In genomic region chr4:121283319-121283718, GRCh38 we compare ENCODE assay signal across 35 cellular contexts.
"Had no signal": no experiment of that assay in that cellular context is flagged by ENCODE, and none has a peak within 500 bp of the region (broad histone marks: within the 10 kb centered on the region; RNA-seq: fewer than 3 reads in every experiment).

No MANE protein-coding gene starts in this region.

- H3K9me3 ChIP-seq: adrenal gland, body of pancreas, breast epithelium had no signal

- H3K27me3 ChIP-seq: adrenal gland, body of pancreas, brain microvascular endothelial cell had no signal

- H3K4me3 ChIP-seq: adrenal gland, body of pancreas, breast epithelium had no signal

- H3K27ac ChIP-seq: adrenal gland, body of pancreas, brain microvascular endothelial cell, breast epithelium, VCaP had no signal

- H3K4me1 Mint-ChIP-seq: activated B cell treated with CpG ODN at 0.5 μM for 24 hours; central memory CD8-positive, alpha-beta T cell had no signal

- DNase-seq: activated B cell treated with CpG ODN at 0.5 μM for 24 hours; activated CD4-positive, alpha-beta memory T cell treated with anti-CD3 and anti-CD28 coated beads for 36 hours; activated CD4-positive, alpha-beta T cell treated with anti-CD3 and anti-CD28 coated beads for 4 hours; activated CD4-positive, alpha-beta T cell treated with anti-CD3 and anti-CD28 coated beads, Interleukin-2, amount 10 ng/mL, durations not matched to agents 24 days and 14 days; activated CD4-positive, alpha-beta T cell treated with anti-CD3 and anti-CD28 coated beads, Interleukin-2, amount 50 U/mL, for 1 hour; activated CD4-positive, alpha-beta T cell treated with anti-CD3 and anti-CD28 coated beads, Interleukin-2, amount 50 U/mL, for 4 hours; activated CD4-positive, CD25-positive, alpha-beta regulatory T cell treated with anti-CD3 and anti-CD28 coated beads, Interleukin-2, amount 50 U/mL, for 72 hours; activated CD8-positive, alpha-beta memory T cell treated with anti-CD3 and anti-CD28 coated beads, Interleukin-2, amount 50 U/mL, for 4 hours; activated CD8-positive, alpha-beta T cell treated with anti-CD3 and anti-CD28 coated beads for 36 hours; activated effector memory CD4-positive, alpha-beta T cell treated with anti-CD3 and anti-CD28 coated beads, Interleukin-2, amount 50 U/mL, for 16 hours; activated gamma-delta T cell treated with Interleukin-2 at 50 U/mL for 16 hours; activated naive CD4-positive, alpha-beta T cell; activated naive CD4-positive, alpha-beta T cell treated with anti-CD3 and anti-CD28 coated beads for 36 hours; activated naive CD4-positive, alpha-beta T cell treated with anti-CD3 and anti-CD28 coated beads, Interleukin-2, amount 50 U/mL, for 16 hours; activated naive CD8-positive, alpha-beta T cell treated with anti-CD3 and anti-CD28 coated beads for 36 hours; activated T-cell treated with anti-CD3 and anti-CD28 coated beads for 4 hours; activated T-cell treated with anti-CD3 and anti-CD28 coated beads, Interleukin-2, amount 50 U/mL, for 1 hour; activated T-cell treated with anti-CD3 and anti-CD28 coated beads, Interleukin-2, amount 50 U/mL, for 4 hours; activated T-cell treated with anti-CD3 and anti-CD28 coated beads, Interleukin-2, amount 50 U/mL, for 72 hours; adrenal gland; amniotic stem cell; body of pancreas; brain microvascular endothelial cell; SW 1271; T-helper 1 cell; T-helper 2 cell; T-helper 9 cell had no signal

- H3K36me3 ChIP-seq: adrenal gland, brain microvascular endothelial cell, breast epithelium had no signal

- ATAC-seq: activated CD8-positive, alpha-beta T cell treated with anti-CD3 and anti-CD28 coated beads for 36 hours; activated naive CD4-positive, alpha-beta T cell treated with anti-CD3 and anti-CD28 coated beads, Interleukin-2, amount 50 U/mL, for 72 hours; activated T-cell treated with anti-CD3 and anti-CD28 coated beads, Interleukin-2, amount 50 U/mL, for 4 hours; activated T-cell treated with anti-CD3 and anti-CD28 coated beads, Interleukin-2, amount 50 U/mL, for 72 hours; activated T-helper 17 cell treated with anti-CD3 and anti-CD28 coated beads, Interleukin-2, amount 50 U/mL, for 72 hours; body of pancreas had no signal

- H3K27ac Mint-ChIP-seq: activated B cell treated with CpG ODN at 0.5 μM for 24 hours; activated CD4-positive, alpha-beta memory T cell treated with anti-CD3 and anti-CD28 coated beads for 36 hours; activated CD4-positive, alpha-beta T cell treated with anti-CD3 and anti-CD28 coated beads, Interleukin-2, amount 10 ng/mL, durations not matched to agents 24 days and 14 days; activated CD8-positive, alpha-beta T cell treated with anti-CD3 and anti-CD28 coated beads for 36 hours; activated naive CD4-positive, alpha-beta T cell treated with anti-CD3 and anti-CD28 coated beads for 36 hours; activated naive CD4-positive, alpha-beta T cell treated with anti-CD3 and anti-CD28 coated beads, Interleukin-2, amount 50 U/mL, for 72 hours; activated naive CD8-positive, alpha-beta T cell treated with anti-CD3 and anti-CD28 coated beads for 36 hours; activated T-cell treated with anti-CD3 and anti-CD28 coated beads, Interleukin-2, amount 50 U/mL, for 72 hours; activated T-helper 1 cell treated with anti-CD3 and anti-CD28 coated beads, Interleukin-12 subunit alpha, Interleukin-12 subunit beta, Interleukin-2, Interleukin-4 antibody, amounts not matched to agents 30 ng/mL and 10 ng/mL and 1 ng/mL, durations not matched to agents 14 hours and 24 hours and 36 hours; activated T-helper 17 cell treated with anti-CD3 and anti-CD28 coated beads, Interleukin-2, amount 50 U/mL, for 72 hours; T-helper 1 cell treated with Interleukin-12 subunit alpha and Interleukin-12 subunit beta and Interleukin-4 antibody, amounts not matched to agents 30 μg/mL and 1 μg/mL, for 36 hours; T-helper 2 cell treated with Interferon-gamma antibody and Interleukin-4, amounts not matched to agents 5 μg/mL and 100 μg/mL, for 36 hours had no signal

- H3K4me1 ChIP-seq: adrenal gland, body of pancreas, breast epithelium had no signal

- H3K4me3 Mint-ChIP-seq: activated B cell treated with CpG ODN at 0.5 μM for 24 hours; activated CD4-positive, alpha-beta memory T cell treated with anti-CD3 and anti-CD28 coated beads for 36 hours; activated CD4-positive, alpha-beta T cell treated with anti-CD3 and anti-CD28 coated beads, Interleukin-2, amount 10 ng/mL, durations not matched to agents 24 days and 14 days; activated CD8-positive, alpha-beta T cell treated with anti-CD3 and anti-CD28 coated beads for 36 hours; activated naive CD4-positive, alpha-beta T cell treated with anti-CD3 and anti-CD28 coated beads for 36 hours; activated naive CD8-positive, alpha-beta T cell treated with anti-CD3 and anti-CD28 coated beads for 36 hours; activated T-cell treated with anti-CD3 and anti-CD28 coated beads, Interleukin-2, amount 50 U/mL, for 4 hours; activated T-cell treated with anti-CD3 and anti-CD28 coated beads, Interleukin-2, amount 50 U/mL, for 72 hours; activated T-helper 1 cell treated with anti-CD3 and anti-CD28 coated beads, Interleukin-12 subunit alpha, Interleukin-12 subunit beta, Interleukin-2, Interleukin-4 antibody, amounts not matched to agents 30 ng/mL and 10 ng/mL and 1 ng/mL, durations not matched to agents 14 hours and 24 hours and 36 hours; activated T-helper 17 cell treated with anti-CD3 and anti-CD28 coated beads, Interleukin-2, amount 50 U/mL, for 72 hours; central memory CD8-positive, alpha-beta T cell; T-helper 1 cell treated with Interleukin-12 subunit alpha and Interleukin-12 subunit beta and Interleukin-4 antibody, amounts not matched to agents 30 μg/mL and 1 μg/mL, for 36 hours; T-helper 2 cell treated with Interferon-gamma antibody and Interleukin-4, amounts not matched to agents 5 μg/mL and 100 μg/mL, for 36 hours had no signal

- H3K27me3 Mint-ChIP-seq: activated T-helper 17 cell treated with anti-CD3 and anti-CD28 coated beads, Interleukin-2, amount 50 U/mL, for 72 hours had no signal
